1 cellular context compared by ENCODE assay signal in the genomic region with DNA sequence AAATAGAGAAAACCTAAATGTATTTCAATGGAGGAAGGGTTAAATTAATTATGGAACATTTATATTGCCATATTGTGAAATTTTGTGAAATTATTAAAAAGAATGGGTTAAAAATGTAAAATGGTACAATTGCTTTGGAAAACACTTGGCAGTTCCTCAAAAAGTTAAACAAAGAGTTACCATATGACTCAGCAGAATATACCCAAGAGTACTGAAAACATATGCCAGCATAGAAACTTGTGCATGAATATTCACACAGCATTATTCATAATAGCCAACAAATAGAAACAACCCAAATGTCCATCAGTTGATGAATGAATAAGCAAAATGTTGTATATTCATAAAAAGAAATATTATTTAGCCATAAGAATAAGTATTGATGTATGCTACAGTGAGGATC.
TF ChIP-seq lines count a peak whose summit lies in the region.

No MANE protein-coding gene starts in this region.

TF ChIP-seq in GM23338, 12 proteins besides CTCF, POLR2A, EP300 and RAD21 (continued from another document):
- TF ChIP-seq CREB1 (CRISPR knock-in tag; IDR thresholded peaks at IDR 0.05; ENCODE audit: low read depth) (no peak), POLR2AphosphoS5 (IDR thresholded peaks at IDR 0.05; ENCODE audit: low read depth) (no peak)
